Comparison of ENCODE assay signal across 1 cellular context in genomic region chr10:93074597-93075368, GRCh38.
A peak's percentile ranks its signal among the peaks of the same experiment; 100 is the strongest.
TF ChIP-seq lines count a peak whose summit lies in the region.

No MANE protein-coding gene starts in this region.

TF ChIP-seq in H1, 55 proteins besides CTCF, POLR2A, EP300 and RAD21:
- no peak for TF ChIP-seq POU5F1 (IDR thresholded peaks at IDR 0.05; ENCODE audit: low read depth, low read length)
- no peak for TF ChIP-seq SP2 (IDR thresholded peaks at IDR 0.05; ENCODE audit: low read length)
- 0 out of 2 replicates have a peak, but pooled peaks have one; percentile 5 for TF ChIP-seq RBBP5 (IDR thresholded peaks at IDR 0.05; ENCODE audit: borderline replicate concordance, low read depth, low read length)
- no peak; the same call in 1 of the 2 replicates for TF ChIP-seq CREB1 (IDR thresholded peaks at IDR 0.05)
- peak; percentile 85 for TF ChIP-seq RNF2 (IDR thresholded peaks at IDR 0.05; ENCODE audit: borderline replicate concordance, low read depth, low read length, missing control alignments, poor library complexity, severe bottlenecking)
- no peak for TF ChIP-seq TCF12 (IDR thresholded peaks at IDR 0.05; ENCODE audit: low read depth, low read length)
- TF ChIP-seq JUN (IDR thresholded peaks at IDR 0.05; ENCODE audit: low read depth, low read length) = no peak
- TF ChIP-seq CHD2 (IDR thresholded peaks at IDR 0.05; ENCODE audit: low read length) = no peak
- no peak for TF ChIP-seq CEBPB (IDR thresholded peaks at IDR 0.05; ENCODE audit: low read depth, low read length)
- TF ChIP-seq NANOG (IDR thresholded peaks at IDR 0.05; ENCODE audit: insufficient read depth, low read depth, low read length, poor library complexity, severe bottlenecking) = no peak
- no peak for TF ChIP-seq ATF2 (IDR thresholded peaks at IDR 0.05; ENCODE audit: low read length)
- TF ChIP-seq CTBP2 (IDR thresholded peaks at IDR 0.05; ENCODE audit: borderline replicate concordance, insufficient read depth, insufficient read length, low read length) = no peak
- TF ChIP-seq CHD7 (IDR thresholded peaks at IDR 0.05; ENCODE audit: insufficient replicate concordance, low read length) = no peak
- peak; percentile 66 for TF ChIP-seq E2F6 (IDR thresholded peaks at IDR 0.05)
- no peak for TF ChIP-seq HDAC6 (IDR thresholded peaks at IDR 0.05; ENCODE audit: low read depth, low read length)
- no peak for TF ChIP-seq SRF (IDR thresholded peaks at IDR 0.05; ENCODE audit: low read depth, low read length)
- peak; percentile 42 for TF ChIP-seq KDM4A (IDR thresholded peaks at IDR 0.05; ENCODE audit: low read depth, low read length, severe bottlenecking)
- TF ChIP-seq TBP (IDR thresholded peaks at IDR 0.05; ENCODE audit: low read depth, low read length) = no peak
- no peak for TF ChIP-seq EGR1 (IDR thresholded peaks at IDR 0.05; ENCODE audit: borderline replicate concordance, low read depth, low read length)
- TF ChIP-seq YY1 (IDR thresholded peaks at IDR 0.05; ENCODE audit: low read depth, low read length) = no peak
- 0 out of 2 replicates have a peak, but pooled peaks have one; percentile 8 for TF ChIP-seq KDM1A (IDR thresholded peaks at IDR 0.05; ENCODE audit: borderline replicate concordance, low read length)
- no peak for TF ChIP-seq SIRT6 (IDR thresholded peaks at IDR 0.05; ENCODE audit: low read length)
- no peak for TF ChIP-seq HDAC2 (IDR thresholded peaks at IDR 0.05; ENCODE audit: borderline replicate concordance in 1 of 2, low read depth in 2 of 2, low read length in 2 of 2)
- peak; percentile 1 for TF ChIP-seq MAX (IDR thresholded peaks at IDR 0.05)
- no peak for TF ChIP-seq JUND (IDR thresholded peaks at IDR 0.05; ENCODE audit: low read length)
- peak; percentile 98 for TF ChIP-seq EZH2 (IDR thresholded peaks at IDR 0.05; ENCODE audit: low read depth, low read length, severe bottlenecking)
- no peak for TF ChIP-seq BACH1 (IDR thresholded peaks at IDR 0.05; ENCODE audit: low read length)
- no peak; the same call in 1 of the 2 replicates for TF ChIP-seq CBX8 (IDR thresholded peaks at IDR 0.05; ENCODE audit: borderline replicate concordance, low read depth, low read length)
- no peak for TF ChIP-seq SP4 (IDR thresholded peaks at IDR 0.05; ENCODE audit: low read length)
- peak; percentile 99 for TF ChIP-seq SUZ12 (IDR thresholded peaks at IDR 0.05; ENCODE audit: low read length)
- TF ChIP-seq ASH2L (IDR thresholded peaks at IDR 0.05; ENCODE audit: low read length) = peak; percentile 51
- TF ChIP-seq USF2 (IDR thresholded peaks at IDR 0.05; ENCODE audit: low read length) = no peak
- no peak for TF ChIP-seq MAFK (IDR thresholded peaks at IDR 0.05; ENCODE audit: low read depth, low read length)
